In genomic region chr6:136729832-136730231, GRCh38 we compare ENCODE assay signal across 31 cellular contexts.
"Had no signal": no experiment of that assay in that cellular context is flagged by ENCODE, and none has a peak within 500 bp of the region (broad histone marks: within the 10 kb centered on the region; RNA-seq: fewer than 3 reads in every experiment).

No MANE protein-coding gene starts in this region.

- ATAC-seq: effector memory CD8-positive, alpha-beta T cell; foreskin keratinocyte; gastrocnemius medialis; heart left ventricle; T-helper 17 cell had no signal

- H3K27ac ChIP-seq: brain microvascular endothelial cell, foreskin keratinocyte, gastrocnemius medialis, heart left ventricle, WERI-Rb-1 had no signal

- H3K36me3 ChIP-seq: brain microvascular endothelial cell, esophagus muscularis mucosa, gastrocnemius medialis, heart left ventricle, WERI-Rb-1 had no signal

- H3K9me3 ChIP-seq: esophagus muscularis mucosa, gastrocnemius medialis, heart left ventricle had no signal

- DNase-seq: activated B cell treated with CpG ODN at 0.5 μM for 24 hours; activated CD4-positive, alpha-beta T cell treated with anti-CD3 and anti-CD28 coated beads for 48 hours; activated CD4-positive, alpha-beta T cell treated with anti-CD3 and anti-CD28 coated beads, Interleukin-2, amount 50 U/mL, for 1 hour; activated CD4-positive, alpha-beta T cell treated with anti-CD3 and anti-CD28 coated beads, Interleukin-2, amount 50 U/mL, for 48 hours; activated CD8-positive, alpha-beta memory T cell treated with anti-CD3 and anti-CD28 coated beads for 24 hours; activated CD8-positive, alpha-beta T cell treated with anti-CD3 and anti-CD28 coated beads for 36 hours; activated gamma-delta T cell; activated naive CD4-positive, alpha-beta T cell; activated naive CD4-positive, alpha-beta T cell treated with anti-CD3 and anti-CD28 coated beads, Interleukin-2, amount 10 ng/mL, durations not matched to agents 7 days and 5 days; activated naive CD8-positive, alpha-beta T cell treated with anti-CD3 and anti-CD28 coated beads, Interleukin-2, amount 10 ng/mL, durations not matched to agents 7 days and 5 days; activated T-cell treated with anti-CD3 and anti-CD28 coated beads, Interleukin-2, amount 50 U/mL, for 48 hours; amniotic stem cell; anterior cingulate cortex; brain microvascular endothelial cell; caudate nucleus; cortex of kidney; dermis blood vessel endothelial cell; effector CD4-positive, alpha-beta T cell; effector memory CD8-positive, alpha-beta T cell; erythroblast; foreskin keratinocyte; gastrocnemius medialis; glutamatergic neuron; heart left ventricle; T-helper 17 cell; T1000; WERI-Rb-1 had no signal

- H3K4me3 ChIP-seq: esophagus muscularis mucosa, gastrocnemius medialis, heart left ventricle had no signal

- H3K9me3 Mint-ChIP-seq: activated B cell treated with CpG ODN at 0.5 μM for 24 hours; activated CD8-positive, alpha-beta T cell treated with anti-CD3 and anti-CD28 coated beads for 36 hours; activated naive CD4-positive, alpha-beta T cell treated with anti-CD3 and anti-CD28 coated beads, Interleukin-2, amount 10 ng/mL, durations not matched to agents 7 days and 5 days; activated T-helper 1 cell treated with anti-CD3 and anti-CD28 coated beads, Interleukin-12 subunit alpha, Interleukin-12 subunit beta, Interleukin-2, Interleukin-4 antibody, amounts not matched to agents 30 ng/mL and 10 ng/mL and 1 ng/mL, durations not matched to agents 14 hours and 24 hours and 36 hours; effector memory CD8-positive, alpha-beta T cell; T-helper 2 cell treated with Interferon-gamma antibody and Interleukin-4, amounts not matched to agents 5 μg/mL and 100 μg/mL, for 36 hours had no signal

- H3K4me1 ChIP-seq: foreskin keratinocyte, gastrocnemius medialis had no signal

- H3K27me3 Mint-ChIP-seq: activated B cell treated with CpG ODN at 0.5 μM for 24 hours; activated CD8-positive, alpha-beta T cell treated with anti-CD3 and anti-CD28 coated beads for 36 hours; activated naive CD4-positive, alpha-beta T cell treated with anti-CD3 and anti-CD28 coated beads, Interleukin-2, amount 10 ng/mL, durations not matched to agents 7 days and 5 days; activated naive CD8-positive, alpha-beta T cell treated with anti-CD3 and anti-CD28 coated beads, Interleukin-2, amount 10 ng/mL, durations not matched to agents 7 days and 5 days; effector memory CD8-positive, alpha-beta T cell; T-helper 17 cell had no signal

- H3K27ac Mint-ChIP-seq: activated B cell treated with CpG ODN at 0.5 μM for 24 hours; activated CD8-positive, alpha-beta T cell treated with anti-CD3 and anti-CD28 coated beads for 36 hours; activated naive CD4-positive, alpha-beta T cell treated with anti-CD3 and anti-CD28 coated beads, Interleukin-2, amount 10 ng/mL, durations not matched to agents 7 days and 5 days; activated naive CD4-positive, alpha-beta T cell treated with anti-CD3 and anti-CD28 coated beads, Interleukin-2, amount 50 U/mL, for 72 hours; activated naive CD8-positive, alpha-beta T cell treated with anti-CD3 and anti-CD28 coated beads, Interleukin-2, amount 10 ng/mL, durations not matched to agents 7 days and 5 days; activated T-helper 1 cell treated with anti-CD3 and anti-CD28 coated beads, Interleukin-12 subunit alpha, Interleukin-12 subunit beta, Interleukin-2, Interleukin-4 antibody, amounts not matched to agents 30 ng/mL and 10 ng/mL and 1 ng/mL, durations not matched to agents 14 hours and 24 hours and 36 hours; T-helper 17 cell; T-helper 2 cell treated with Interferon-gamma antibody and Interleukin-4, amounts not matched to agents 5 μg/mL and 100 μg/mL, for 36 hours had no signal

- H3K27me3 ChIP-seq: brain microvascular endothelial cell, esophagus muscularis mucosa, foreskin keratinocyte, gastrocnemius medialis, heart left ventricle had no signal

- H3K4me3 Mint-ChIP-seq: activated B cell treated with CpG ODN at 0.5 μM for 24 hours; activated CD8-positive, alpha-beta T cell treated with anti-CD3 and anti-CD28 coated beads for 36 hours; activated naive CD4-positive, alpha-beta T cell treated with anti-CD3 and anti-CD28 coated beads, Interleukin-2, amount 10 ng/mL, durations not matched to agents 7 days and 5 days; activated naive CD8-positive, alpha-beta T cell treated with anti-CD3 and anti-CD28 coated beads, Interleukin-2, amount 10 ng/mL, durations not matched to agents 7 days and 5 days; activated T-helper 1 cell treated with anti-CD3 and anti-CD28 coated beads, Interleukin-12 subunit alpha, Interleukin-12 subunit beta, Interleukin-2, Interleukin-4 antibody, amounts not matched to agents 30 ng/mL and 10 ng/mL and 1 ng/mL, durations not matched to agents 14 hours and 24 hours and 36 hours; effector memory CD8-positive, alpha-beta T cell; T-helper 17 cell; T-helper 2 cell treated with Interferon-gamma antibody and Interleukin-4, amounts not matched to agents 5 μg/mL and 100 μg/mL, for 36 hours had no signal
